In the genomic region with DNA sequence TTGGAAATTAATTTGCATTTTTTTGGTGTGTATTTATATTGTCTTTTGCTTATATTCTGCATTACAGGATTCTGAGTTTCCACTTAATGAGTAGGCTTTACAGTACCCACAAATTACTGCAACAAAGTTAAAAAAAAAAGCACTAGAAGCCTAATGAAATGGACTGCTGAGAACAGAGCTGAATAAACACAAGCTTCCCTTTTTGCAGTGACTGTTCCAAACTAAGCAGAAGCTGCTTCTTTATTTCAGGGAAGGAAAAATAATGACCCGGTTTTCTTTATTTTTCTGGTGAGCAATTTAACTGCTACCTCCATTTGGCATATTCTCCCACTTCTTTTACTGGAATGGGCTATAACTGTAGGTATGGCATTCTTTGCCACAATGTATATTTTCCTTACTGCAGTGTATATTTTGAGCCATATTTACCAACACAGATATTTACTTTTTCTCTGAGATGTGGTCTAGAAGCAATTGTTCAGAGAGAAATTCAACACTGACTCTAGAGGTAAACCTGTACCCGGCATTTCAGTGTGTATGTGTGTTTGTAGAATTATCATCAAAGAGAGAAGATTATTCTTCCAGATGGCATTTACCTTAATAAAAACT, we compare ENCODE assay signal across 12 cellular contexts. TPM values are rescaled to one million over a fixed set of nuclear protein-coding genes. Genes with fewer than 3 reads are reported as not detected.
A peak's percentile ranks its signal among the peaks of the same experiment; 100 is the strongest.
DNase-seq lines count a peak whose midpoint lies in the region; ATAC-seq, FAIRE-seq and TF ChIP-seq lines count a peak whose summit lies in the region.
"Had no signal": no experiment of that assay in that cellular context is flagged by ENCODE, and none has a peak within 500 bp of the region (broad histone marks: within the 10 kb centered on the region; RNA-seq: fewer than 3 reads in every experiment).

No MANE protein-coding gene starts in this region.

- H3K9ac ChIP-seq in endothelial cell of umbilical vein (replicated peaks; ENCODE audit: extremely low read depth, insufficient read depth, low read length): no peak overlapping the region

- no peak for FAIRE-seq in endothelial cell of umbilical vein (lab: Jason Lieb, UNC)

- no peak for TF ChIP-seq CTCF in heart right ventricle (IDR thresholded peaks at IDR 0.05)
- no peak for TF ChIP-seq CTCF in right atrium auricular region (IDR thresholded peaks at IDR 0.05)
- no peak for TF ChIP-seq CTCF in endothelial cell of umbilical vein (IDR thresholded peaks at IDR 0.05; ENCODE audit: extremely low read depth in 1 of 2, insufficient read depth in 1 of 2, low read depth in 1 of 2, low read length in 2 of 2)
- TF ChIP-seq CTCF in uterus (IDR thresholded peaks at IDR 0.05): no peak

- dilution Hi-C loops in endothelial cell of umbilical vein (cut with MboI; ENCODE audit: extremely low pct_ligation_motif_present, low sequenced_read_pairs): loop anchor here (25.0 kb wide), 1 partner anchor 190 kb away; no protein-coding TSS in a partner anchor

- no TSS peak for BruUV-seq in endothelial cell of umbilical vein (replicated peaks; lab: Mats Ljungman, UMichigan)

- H3K9me3 ChIP-seq in heart right ventricle (no peaks in the 10 kb centered on the region), right atrium auricular region (no peaks in the 10 kb centered on the region), endothelial cell of umbilical vein (replicated peaks; ENCODE audit: control insufficient read depth, insufficient read depth, low read length) (no peaks in the 10 kb centered on the region), uterus (no peaks in the 10 kb centered on the region)
- H3K9me3 ChIP-seq: esophagus muscularis mucosa, pancreas had no signal

- DNase-seq in heart right ventricle (no peak), right atrium auricular region (ENCODE audit: low spot score) (no peak), NOMO-1 treated with dmso at 0.1 percent for 144 hours (lab: John Stamatoyannopoulos, UW; ENCODE audit: unreplicated experiment) (peak; percentile 27), endothelial cell of umbilical vein (ENCODE audit: low read depth, low spot score) (peak; percentile 74), uterus (no peak), NCI-H526 (lab: John Stamatoyannopoulos, UW) (no peak), dedifferentiated amniotic fluid mesenchymal stem cell (ENCODE audit: extremely low spot score) (no peak)
- DNase-seq: pancreas; stimulated activated CD4-positive, alpha-beta T cell treated with anti-CD3 and anti-CD28 coated beads, Interleukin-4, amount 100 ng/mL, for 4 hours; T-helper 1 cell had no signal

- H3K4me2 ChIP-seq in endothelial cell of umbilical vein (ENCODE audit: insufficient read depth, low read length): peak overlapping the region; percentile 73

- no peaks in the 10 kb centered on the region for H4K20me1 ChIP-seq in endothelial cell of umbilical vein (replicated peaks; ENCODE audit: control insufficient read depth, extremely low read depth, insufficient read depth, low read length)

- ATAC-seq in heart right ventricle (peak in 4 of 8 donors; percentile 38 to 57 (median 53)), GM18861 (IDR thresholded peaks at IDR 0.05; ENCODE audit: unreplicated experiment) (no peak)

- H3K36me3 ChIP-seq in heart right ventricle (no peaks in the 10 kb centered on the region), right atrium auricular region (no peaks in the 10 kb centered on the region), endothelial cell of umbilical vein (ENCODE audit: control insufficient read depth in 2 of 2, extremely low read depth in 1 of 2, insufficient read depth in 2 of 2, low read length in 2 of 2) (no peaks in the 10 kb centered on the region), uterus (no peaks in the 10 kb centered on the region)
- H3K36me3 ChIP-seq: esophagus muscularis mucosa, pancreas had no signal

- CTCF ChIA-PET in endothelial cell of umbilical vein (lab: Charles Lee): interaction anchor here (0.9 to 1.8 kb wide), 7 partner anchors 11 to 200 kb away, joined by 3 to 12 read pairs (median 5); no protein-coding TSS in a partner anchor

- no peaks in the 10 kb centered on the region for H3K9me1 ChIP-seq in endothelial cell of umbilical vein (replicated peaks; ENCODE audit: control insufficient read depth, extremely low read depth, insufficient read depth, low read length)

- POLR2A ChIA-PET in endothelial cell of umbilical vein (lab: Charles Lee): no interaction called here

- H3K4me3 ChIP-seq in heart right ventricle: no peak overlapping the region
- H3K4me3 ChIP-seq in right atrium auricular region: no peak overlapping the region
- no peak overlapping the region for H3K4me3 ChIP-seq in endothelial cell of umbilical vein (replicated peaks in 1 of 3; ENCODE audit: insufficient read depth in 1 of 3, low read depth in 1 of 3, low read length in 3 of 3)
- no peak overlapping the region for H3K4me3 ChIP-seq in uterus
- H3K4me3 ChIP-seq: esophagus muscularis mucosa, pancreas had no signal

- 39 to 57% methylated on average over 2 of the region's 2 CpGs for WGBS in heart right ventricle, 2 donors

- H2AFZ ChIP-seq in endothelial cell of umbilical vein (ENCODE audit: low read depth, low read length): peak overlapping the region; percentile 71

- TF ChIP-seq POLR2A in endothelial cell of umbilical vein (IDR thresholded peaks at IDR 0.05; ENCODE audit: low read depth, low read length) (no peak), uterus (IDR thresholded peaks at IDR 0.05) (no peak)

- no peaks in the 10 kb centered on the region for H3K79me2 ChIP-seq in endothelial cell of umbilical vein (ENCODE audit: control insufficient read depth, insufficient read depth, low read length)

- H3K4me1 ChIP-seq in heart right ventricle: peaks cover 0 to 56% (median 38%) of the 10 kb centered on the region in 9 donors
- H3K4me1 ChIP-seq in right atrium auricular region: peaks cover 0 to 14% of the 10 kb centered on the region in 2 donors
- peaks cover 12% of the 10 kb centered on the region for H3K4me1 ChIP-seq in endothelial cell of umbilical vein (ENCODE audit: control insufficient read depth, extremely low read depth, insufficient read depth, low read length)
- no peaks in the 10 kb centered on the region for H3K4me1 ChIP-seq in uterus

- H3K27ac ChIP-seq in heart right ventricle (peak overlapping the region in 6 of 10 donors; percentile 1 to 59 (median 24)), right atrium auricular region (no peak overlapping the region), endothelial cell of umbilical vein (ENCODE audit: insufficient read depth, low read depth, low read length) (no peak overlapping the region), uterus (peak overlapping the region; percentile 63 to 78)
- H3K27ac ChIP-seq: esophagus muscularis mucosa, pancreas had no signal

- intact Hi-C loops in heart right ventricle (cut with DNase I) (loop anchor here in 1 of 10 donors (5.0 kb wide), 1 partner anchor 55 kb away; a partner anchor contains a TSS), endothelial cell of umbilical vein (cut with micrococcal nuclease) (no loop called here), uterus (cut with DNase I; ENCODE audit: low total_unique reads) (no loop called here)

- H3K27me3 ChIP-seq in heart right ventricle: no peaks in the 10 kb centered on the region
- H3K27me3 ChIP-seq in right atrium auricular region: no peaks in the 10 kb centered on the region
- no peaks in the 10 kb centered on the region for H3K27me3 ChIP-seq in endothelial cell of umbilical vein (ENCODE audit: control insufficient read depth in 2 of 2, insufficient read depth in 2 of 2, low read length in 2 of 2)
- H3K27me3 ChIP-seq in uterus: no peaks in the 10 kb centered on the region
- H3K27me3 ChIP-seq: esophagus muscularis mucosa, pancreas had no signal

TF ChIP-seq in endothelial cell of umbilical vein, 7 proteins besides CTCF, POLR2A, EP300 and RAD21:
- TF ChIP-seq FOS (IDR thresholded peaks at IDR 0.05; ENCODE audit: borderline replicate concordance, insufficient read depth, low read length) (no peak), POLR2AphosphoS5 (IDR thresholded peaks at IDR 0.05; ENCODE audit: insufficient read depth, low read depth, low read length) (no peak), EZH2 (IDR thresholded peaks at IDR 0.05; ENCODE audit: borderline replicate concordance, low read depth, low read length, severe bottlenecking) (no peak), GATA2 (IDR thresholded peaks at IDR 0.05; ENCODE audit: insufficient read depth, insufficient read length, low read depth, low read length) (no peak), MYC (IDR thresholded peaks at IDR 0.05; ENCODE audit: low read depth, low read length) (no peak), JUN (IDR thresholded peaks at IDR 0.05; ENCODE audit: borderline replicate concordance, insufficient read depth, insufficient read length, low read depth) (no peak)
- TF ChIP-seq, protein P1, sequence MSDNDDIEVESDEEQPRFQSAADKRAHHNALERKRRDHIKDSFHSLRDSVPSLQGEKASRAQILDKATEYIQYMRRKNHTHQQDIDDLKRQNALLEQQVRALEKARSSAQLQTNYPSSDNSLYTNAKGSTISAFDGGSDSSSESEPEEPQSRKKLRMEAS (IDR thresholded peaks at IDR 0.05; ENCODE audit: insufficient read depth, insufficient read length): no peak

RNA-seq across cellular contexts. Expression of a gene that starts 56.9 kb away (rescaled TPM):
- 10 to 100 TPM in 9 of 10 donors, 1 to 10 TPM in 1; 8.3 to 66.1 (median 43.2) TPM for total RNA-seq in heart right ventricle
- 1 to 10 TPM; 1.9 to 8.0 TPM for polyA plus RNA-seq in heart right ventricle
- total RNA-seq in right atrium auricular region: 10 to 100 TPM; 16.6 to 28.0 TPM
- total RNA-seq in endothelial cell of umbilical vein: 11.6 and 14.6 TPM in 2 replicates
- polyA plus RNA-seq in endothelial cell of umbilical vein: 1.8 and 2.8 TPM in 2 replicates
- polyA plus RNA-seq in endothelial cell of umbilical vein (2011; cell fraction: cytosol; rRNA removed): 1.4 and 1.9 TPM in 2 replicates
- polyA plus RNA-seq in endothelial cell of umbilical vein (2011; cell fraction: nucleus; rRNA removed): 3.8 and 6.5 TPM in 2 replicates
- 1.7 and 2.6 TPM in 2 replicates for polyA plus RNA-seq in endothelial cell of umbilical vein (2012)
- 24.3 and 25.2 TPM in 2 replicates for polyA minus RNA-seq in endothelial cell of umbilical vein
- not detected for polyA minus RNA-seq in endothelial cell of umbilical vein (2011; cell fraction: cytosol; rRNA and poly(A)+ RNA removed)
- polyA minus RNA-seq in endothelial cell of umbilical vein (2011; cell fraction: nucleus; rRNA and poly(A)+ RNA removed): 36.2 and 37.7 TPM in 2 replicates
- total RNA-seq in uterus: 10 to 100 TPM; 54.8 to 96.2 (median 87.2) TPM

Comparison
In these comparisons a context has a peak if more than half of its experiments do, and no peak if none do; other contexts are left out.
1. H3K27ac ChIP-seq: peak in heart right ventricle (6 of 10) and uterus (2 of 2); none in right atrium auricular region (0 of 2) and endothelial cell of umbilical vein (single experiment).
2. DNase-seq: peak in NOMO-1 treated with dmso at 0.1 percent for 144 hours (single experiment) and endothelial cell of umbilical vein (single experiment); none in heart right ventricle (0 of 2), right atrium auricular region (single experiment), uterus (0 of 2), NCI-H526 (0 of 2) and dedifferentiated amniotic fluid mesenchymal stem cell (single experiment).